ENCODE assay signal across 2 cellular contexts in the genomic region with DNA sequence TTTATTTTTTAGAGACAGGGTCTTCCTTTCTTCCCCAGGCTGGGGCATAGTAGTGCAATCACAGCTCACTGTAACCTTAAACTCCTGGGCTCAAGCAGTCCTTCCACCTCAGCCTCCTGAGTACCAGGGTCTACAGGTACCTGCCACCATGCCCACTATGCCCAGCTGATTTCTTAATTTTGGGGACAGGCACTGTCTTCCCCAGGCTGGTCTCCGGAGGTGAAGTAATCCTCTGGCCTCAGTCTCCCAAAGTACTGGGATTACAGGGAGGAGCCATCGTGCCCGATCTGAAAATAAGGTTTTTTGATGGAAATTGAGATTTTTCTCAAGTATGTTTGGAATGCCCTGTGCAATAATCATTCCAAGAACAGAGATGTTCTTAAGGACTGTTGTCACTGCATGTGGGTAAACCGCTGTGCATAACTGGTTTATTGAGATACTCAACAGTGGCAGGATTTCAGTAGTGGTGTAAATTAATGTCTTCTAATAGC.
TF ChIP-seq lines count a peak whose summit lies in the region.

No MANE protein-coding gene starts in this region.

TF ChIP-seq in PFSK-1, 5 proteins besides CTCF, POLR2A, EP300 and RAD21:
- TF ChIP-seq TAF1 (IDR thresholded peaks at IDR 0.05; ENCODE audit: borderline replicate concordance, insufficient read depth, low read length) = no peak
- TF ChIP-seq, protein P1, sequence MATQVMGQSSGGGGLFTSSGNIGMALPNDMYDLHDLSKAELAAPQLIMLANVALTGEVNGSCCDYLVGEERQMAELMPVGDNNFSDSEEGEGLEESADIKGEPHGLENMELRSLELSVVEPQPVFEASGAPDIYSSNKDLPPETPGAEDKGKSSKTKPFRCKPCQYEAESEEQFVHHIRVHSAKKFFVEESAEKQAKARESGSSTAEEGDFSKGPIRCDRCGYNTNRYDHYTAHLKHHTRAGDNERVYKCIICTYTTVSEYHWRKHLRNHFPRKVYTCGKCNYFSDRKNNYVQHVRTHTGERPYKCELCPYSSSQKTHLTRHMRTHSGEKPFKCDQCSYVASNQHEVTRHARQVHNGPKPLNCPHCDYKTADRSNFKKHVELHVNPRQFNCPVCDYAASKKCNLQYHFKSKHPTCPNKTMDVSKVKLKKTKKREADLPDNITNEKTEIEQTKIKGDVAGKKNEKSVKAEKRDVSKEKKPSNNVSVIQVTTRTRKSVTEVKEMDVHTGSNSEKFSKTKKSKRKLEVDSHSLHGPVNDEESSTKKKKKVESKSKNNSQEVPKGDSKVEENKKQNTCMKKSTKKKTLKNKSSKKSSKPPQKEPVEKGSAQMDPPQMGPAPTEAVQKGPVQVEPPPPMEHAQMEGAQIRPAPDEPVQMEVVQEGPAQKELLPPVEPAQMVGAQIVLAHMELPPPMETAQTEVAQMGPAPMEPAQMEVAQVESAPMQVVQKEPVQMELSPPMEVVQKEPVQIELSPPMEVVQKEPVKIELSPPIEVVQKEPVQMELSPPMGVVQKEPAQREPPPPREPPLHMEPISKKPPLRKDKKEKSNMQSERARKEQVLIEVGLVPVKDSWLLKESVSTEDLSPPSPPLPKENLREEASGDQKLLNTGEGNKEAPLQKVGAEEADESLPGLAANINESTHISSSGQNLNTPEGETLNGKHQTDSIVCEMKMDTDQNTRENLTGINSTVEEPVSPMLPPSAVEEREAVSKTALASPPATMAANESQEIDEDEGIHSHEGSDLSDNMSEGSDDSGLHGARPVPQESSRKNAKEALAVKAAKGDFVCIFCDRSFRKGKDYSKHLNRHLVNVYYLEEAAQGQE (IDR thresholded peaks at IDR 0.05; ENCODE audit: insufficient read depth in 1 of 2, low read depth in 2 of 2, low read length in 2 of 2) = no peak
- no peak for TF ChIP-seq FOXP2 (optimal IDR thresholded peaks at IDR 0.05; ENCODE audit: borderline replicate concordance, extremely low read depth, extremely low read length, insufficient read depth)
- TF ChIP-seq POLR2AphosphoS5 (IDR thresholded peaks at IDR 0.05; ENCODE audit: low read depth, low read length) = no peak; the same call in 1 of the 2 replicates
- peak; percentile 15; the same call in 1 of the 2 replicates for TF ChIP-seq SIN3A (IDR thresholded peaks at IDR 0.05; ENCODE audit: borderline replicate concordance, insufficient read depth, low read length)

TF ChIP-seq in H1, 55 proteins besides CTCF, POLR2A, EP300 and RAD21:
- TF ChIP-seq CHD1 (IDR thresholded peaks at IDR 0.05; ENCODE audit: low read depth, low read length) = no peak
- TF ChIP-seq YY1 (IDR thresholded peaks at IDR 0.05; ENCODE audit: low read depth, low read length) = no peak
- no peak for TF ChIP-seq BACH1 (IDR thresholded peaks at IDR 0.05; ENCODE audit: low read length)
- TF ChIP-seq SUZ12 (IDR thresholded peaks at IDR 0.05; ENCODE audit: low read length) = no peak
- no peak for TF ChIP-seq RXRA (IDR thresholded peaks at IDR 0.05; ENCODE audit: insufficient read depth, low read depth, low read length)
- TF ChIP-seq TAF1 (IDR thresholded peaks at IDR 0.05; ENCODE audit: low read depth, low read length) = no peak
- peak; percentile 83; the same call in 1 of the 2 replicates for TF ChIP-seq POLR2AphosphoS5 (IDR thresholded peaks at IDR 0.05; ENCODE audit: low read depth, low read length)
- TF ChIP-seq KDM1A (IDR thresholded peaks at IDR 0.05; ENCODE audit: borderline replicate concordance, low read length) = no peak
- TF ChIP-seq SP2 (IDR thresholded peaks at IDR 0.05; ENCODE audit: low read length) = no peak
- TF ChIP-seq TAF7 (optimal IDR thresholded peaks at IDR 0.05; ENCODE audit: borderline replicate concordance, low read depth, low read length) = peak; percentile 38
- TF ChIP-seq, protein P2, sequence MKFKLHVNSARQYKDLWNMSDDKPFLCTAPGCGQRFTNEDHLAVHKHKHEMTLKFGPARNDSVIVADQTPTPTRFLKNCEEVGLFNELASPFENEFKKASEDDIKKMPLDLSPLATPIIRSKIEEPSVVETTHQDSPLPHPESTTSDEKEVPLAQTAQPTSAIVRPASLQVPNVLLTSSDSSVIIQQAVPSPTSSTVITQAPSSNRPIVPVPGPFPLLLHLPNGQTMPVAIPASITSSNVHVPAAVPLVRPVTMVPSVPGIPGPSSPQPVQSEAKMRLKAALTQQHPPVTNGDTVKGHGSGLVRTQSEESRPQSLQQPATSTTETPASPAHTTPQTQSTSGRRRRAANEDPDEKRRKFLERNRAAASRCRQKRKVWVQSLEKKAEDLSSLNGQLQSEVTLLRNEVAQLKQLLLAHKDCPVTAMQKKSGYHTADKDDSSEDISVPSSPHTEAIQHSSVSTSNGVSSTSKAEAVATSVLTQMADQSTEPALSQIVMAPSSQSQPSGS (IDR thresholded peaks at IDR 0.05; ENCODE audit: low read length) = 0 out of 2 replicates have a peak, but pooled peaks have one; percentile 36
- TF ChIP-seq BCL11A (IDR thresholded peaks at IDR 0.05; ENCODE audit: low read depth in 2 of 2, low read length in 2 of 2) = no peak
- TF ChIP-seq POU5F1 (IDR thresholded peaks at IDR 0.05; ENCODE audit: low read depth, low read length) = no peak
- TF ChIP-seq ZNF274 (IDR thresholded peaks at IDR 0.05; ENCODE audit: borderline replicate concordance, extremely low read depth, low read length) = no peak
- no peak for TF ChIP-seq SRF (IDR thresholded peaks at IDR 0.05; ENCODE audit: low read depth, low read length)
- TF ChIP-seq GABPA (IDR thresholded peaks at IDR 0.05; ENCODE audit: borderline replicate concordance, insufficient read depth, low read length) = no peak
- TF ChIP-seq CHD2 (IDR thresholded peaks at IDR 0.05; ENCODE audit: low read length) = no peak
